Comparison of ENCODE assay signal across 4 cellular contexts in genomic region chr7:82386571-82386970, GRCh38. TPM values are rescaled to one million over a fixed set of nuclear protein-coding genes. Genes with fewer than 3 reads are reported as not detected.
"Had no signal": no experiment of that assay in that cellular context is flagged by ENCODE, and none has a peak within 500 bp of the region (broad histone marks: within the 10 kb centered on the region; RNA-seq: fewer than 3 reads in every experiment).

No MANE protein-coding gene starts in this region.

RNA-seq across cellular contexts. Expression of gene CACNA2D1, which starts 57.0 kb away (rescaled TPM):
- total RNA-seq: HepG2, HT-29 had no signal
- polyA plus RNA-seq: HepG2, IgD-negative memory B cell, K562 had no signal
